ENCODE assay signal across 17 cellular contexts in the genomic region with DNA sequence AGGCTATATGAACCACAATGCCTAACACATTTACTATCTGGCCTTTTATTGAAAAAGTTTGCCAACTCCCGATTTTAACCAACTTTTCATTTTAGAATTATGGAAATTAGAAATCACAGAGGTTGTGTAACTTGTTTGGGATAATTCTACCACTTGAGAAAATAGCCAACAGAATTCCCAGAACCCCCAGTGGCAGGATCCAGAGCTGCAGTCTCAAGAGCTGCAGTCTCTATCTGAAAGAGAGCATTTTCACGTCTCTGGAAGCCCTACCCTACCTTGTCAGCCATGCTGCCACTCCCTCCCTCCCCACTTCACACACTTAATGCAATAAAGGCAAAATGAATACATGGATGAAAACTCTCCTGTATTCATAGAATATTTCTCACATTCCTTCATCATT. TPM values are rescaled to one million over a fixed set of nuclear protein-coding genes. Genes with fewer than 3 reads are reported as not detected.
DNase-seq lines count a peak whose midpoint lies in the region; FAIRE-seq and TF ChIP-seq lines count a peak whose summit lies in the region.
"Had no signal": no experiment of that assay in that cellular context is flagged by ENCODE, and none has a peak within 500 bp of the region (broad histone marks: within the 10 kb centered on the region; RNA-seq: fewer than 3 reads in every experiment).

No MANE protein-coding gene starts in this region.

- DNase-seq in HFF-Myc (ENCODE audit: extremely low read depth, low read depth): no peak
- DNase-seq in astrocyte of the spinal cord (ENCODE audit: low read depth, low spot score): no peak
- DNase-seq in keratinocyte (ENCODE audit: low read depth, low spot score): no peak
- DNase-seq in tibial nerve (ENCODE audit: low spot score in 2 of 2): no peak
- no peak for DNase-seq in GM19238 (ENCODE audit: insufficient read length, low spot score)
- no peak for DNase-seq in pons (ENCODE audit: low spot score)
- no peak for DNase-seq in GM10248 (ENCODE audit: extremely low spot score)
- DNase-seq: activated effector memory CD4-positive, alpha-beta T cell treated with anti-CD3 and anti-CD28 coated beads, Interleukin-2, amount 50 U/mL, for 16 hours; lower lobe of right lung; NCI-H1436; NCI-H510A; spleen; substantia nigra had no signal

- CTCF ChIA-PET in GM10248 (lab: Yijun Ruan, JAX): interaction anchor here (1.0 kb wide), 1 partner anchor 24 kb away, joined by 3 read pairs; no protein-coding TSS in a partner anchor

- H3K9me3 ChIP-seq in keratinocyte (ENCODE audit: control insufficient read depth, low read depth, low read length) (no peaks in the 10 kb centered on the region), tibial nerve (no peaks in the 10 kb centered on the region)
- H3K9me3 ChIP-seq: lower lobe of right lung, neutrophil, spleen had no signal

- H3K4me2 ChIP-seq in keratinocyte (ENCODE audit: control insufficient read depth, extremely low read depth, insufficient read depth, low read depth, low read length): no peak overlapping the region
- H3K4me2 ChIP-seq: hepatocyte had no signal

- H3K36me3 ChIP-seq in keratinocyte (ENCODE audit: control insufficient read depth in 2 of 2, extremely low read depth in 1 of 2, insufficient read depth in 2 of 2, low read length in 2 of 2) (no peaks in the 10 kb centered on the region), tibial nerve (no peaks in the 10 kb centered on the region)
- H3K36me3 ChIP-seq: lower lobe of right lung, neutrophil, spleen had no signal

- no peak overlapping the region for H2AFZ ChIP-seq in keratinocyte (ENCODE audit: control insufficient read depth, low read length)
- H2AFZ ChIP-seq: hepatocyte had no signal

- in situ Hi-C loops in astrocyte of the spinal cord (cut with HindIII; ENCODE audit: low sequenced_read_pairs): no loop called here

- H3K79me2 ChIP-seq in keratinocyte (ENCODE audit: control insufficient read depth, insufficient read depth, low read length): no peaks in the 10 kb centered on the region
- H3K79me2 ChIP-seq: hepatocyte had no signal

- H3K4me1 ChIP-seq in keratinocyte (ENCODE audit: control insufficient read depth, extremely low read depth, insufficient read depth, low read length): no peaks in the 10 kb centered on the region
- peaks cover 0 to 6% (median 0%) of the 10 kb centered on the region in 4 donors for H3K4me1 ChIP-seq in tibial nerve
- H3K4me1 ChIP-seq: lower lobe of right lung, spleen had no signal

- dilution Hi-C loops in keratinocyte (cut with MboI; ENCODE audit: extremely low pct_ligation_motif_present, low sequenced_read_pairs): no loop called here

- WGBS in tibial nerve, 2 donors: 70 to 82% methylated on average over 2 of the region's 2 CpGs

- TF ChIP-seq EP300 in tibial nerve (IDR thresholded peaks at IDR 0.05): no peak

- no peak for TF ChIP-seq POLR2A in tibial nerve (IDR thresholded peaks at IDR 0.05)

- H3K9me1 ChIP-seq in keratinocyte (ENCODE audit: control insufficient read depth, extremely low read depth, insufficient read depth, low read length): no peaks in the 10 kb centered on the region

- no peak for FAIRE-seq in keratinocyte (lab: Jason Lieb, UNC)

- H3K9ac ChIP-seq in keratinocyte (ENCODE audit: control insufficient read depth, extremely low read depth, insufficient read depth, low read length): no peak overlapping the region

- POLR2A ChIA-PET in GM10248 (lab: Yijun Ruan, JAX): no interaction called here

- H3K4me3 ChIP-seq in HFF-Myc (replicated peaks; ENCODE audit: low read depth, low read length): no peak overlapping the region
- H3K4me3 ChIP-seq in astrocyte of the spinal cord (ENCODE audit: low read depth, low read length): no peak overlapping the region
- H3K4me3 ChIP-seq in keratinocyte (ENCODE audit: control insufficient read depth in 2 of 3, extremely low read depth in 1 of 3, insufficient read depth in 2 of 3, low read depth in 1 of 3, low read length in 3 of 3): no peak overlapping the region
- H3K4me3 ChIP-seq in tibial nerve: no peak overlapping the region
- H3K4me3 ChIP-seq: hepatocyte, lower lobe of right lung, spleen had no signal

- peak; percentile 24; the same call in 1 of the 2 replicates for TF ChIP-seq CTCF in C4-2B (conservative IDR thresholded peaks at IDR 0.05)
- TF ChIP-seq CTCF in HFF-Myc (IDR thresholded peaks at IDR 0.05; ENCODE audit: low read depth, low read length, missing control alignments): peak; percentile 35
- TF ChIP-seq CTCF in astrocyte of the spinal cord (IDR thresholded peaks at IDR 0.05; ENCODE audit: low read depth, low read length): peak; percentile 38
- TF ChIP-seq CTCF in keratinocyte (optimal IDR thresholded peaks at IDR 0.05 in 1 of 3, IDR thresholded peaks at IDR 0.05 in 1 of 3, conservative IDR thresholded peaks at IDR 0.05 in 1 of 3; ENCODE audit: extremely low read depth in 1 of 3, insufficient read depth in 2 of 3, low read length in 3 of 3): peak in 2 of 3 experiments; percentile 11 to 25
- no peak for TF ChIP-seq CTCF in tibial nerve (IDR thresholded peaks at IDR 0.05)
- TF ChIP-seq CTCF in GM10248 (IDR thresholded peaks at IDR 0.05; ENCODE audit: control extremely low read depth, extremely low read depth, low read depth, missing control alignments): no peak

- no peaks in the 10 kb centered on the region for H3K27me3 ChIP-seq in keratinocyte (ENCODE audit: control insufficient read depth, extremely low read depth, insufficient read depth, low read length)
- H3K27me3 ChIP-seq in tibial nerve: no peaks in the 10 kb centered on the region
- H3K27me3 ChIP-seq: hepatocyte, neutrophil, spleen had no signal

- H3K27ac ChIP-seq in C4-2B (no peak overlapping the region), keratinocyte (ENCODE audit: control insufficient read depth, insufficient read depth, low read length) (no peak overlapping the region), tibial nerve (no peak overlapping the region)
- H3K27ac ChIP-seq: hepatocyte, lower lobe of right lung, neutrophil, spleen had no signal

- no peaks in the 10 kb centered on the region for H4K20me1 ChIP-seq in keratinocyte (ENCODE audit: control insufficient read depth, extremely low read depth, insufficient read depth, low read length)

RNA-seq across cellular contexts. Expression of gene TSPYL6, which starts 23.4 kb away (rescaled TPM):
- not detected in 3 replicates for polyA plus RNA-seq in keratinocyte
- not detected for polyA plus RNA-seq in keratinocyte (2011; ENCODE audit: low read depth)
- polyA plus RNA-seq in keratinocyte (2011; cell fraction: cytosol; rRNA removed): not detected in 2 replicates
- polyA plus RNA-seq in keratinocyte (2011; cell fraction: nucleus; rRNA removed): not detected in 2 replicates
- polyA plus RNA-seq in keratinocyte (2012; ENCODE audit: low replicate concordance): 0.13 TPM in 1 of 2 replicates, not detected in the other
- polyA minus RNA-seq in keratinocyte: not detected in 3 replicates
- not detected for polyA minus RNA-seq in keratinocyte (2011; cell fraction: cytosol; rRNA and poly(A)+ RNA removed)
- not detected in 2 replicates for polyA minus RNA-seq in keratinocyte (2011; cell fraction: nucleus; rRNA and poly(A)+ RNA removed)
- total RNA-seq in tibial nerve: 1 to 10 TPM in 1 of 4 donors, under 1 TPM in 1, not detected in 2; 0.21 to 1.7 TPM
- total RNA-seq: hepatocyte, lower lobe of right lung, Right ventricle myocardium inferior had no signal
- polyA plus RNA-seq: hepatocyte, spleen had no signal

Comparison
In these comparisons a context has a peak if more than half of its experiments do, and no peak if none do; other contexts are left out.
1. CTCF ChIP-seq: peak in C4-2B (single experiment), HFF-Myc (single experiment), astrocyte of the spinal cord (single experiment) and keratinocyte (2 of 3); none in tibial nerve (0 of 5) and GM10248 (single experiment).